Comparison of ENCODE assay signal across 26 cellular contexts in genomic region chr7:40544932-40545331, GRCh38.
A peak's percentile ranks its signal among the peaks of the same experiment; 100 is the strongest.
DNase-seq lines count a peak whose midpoint lies in the region; ATAC-seq, FAIRE-seq and TF ChIP-seq lines count a peak whose summit lies in the region.
"Had no signal": no experiment of that assay in that cellular context is flagged by ENCODE, and none has a peak within 500 bp of the region (broad histone marks: within the 10 kb centered on the region; RNA-seq: fewer than 3 reads in every experiment).

No MANE protein-coding gene starts in this region.

- no peaks in the 10 kb centered on the region for H3K36me3 ChIP-seq in heart right ventricle
- no peaks in the 10 kb centered on the region for H3K36me3 ChIP-seq in right atrium auricular region
- no peaks in the 10 kb centered on the region for H3K36me3 ChIP-seq in left lung
- no peaks in the 10 kb centered on the region for H3K36me3 ChIP-seq in sigmoid colon
- H3K36me3 ChIP-seq: BE2C, breast epithelium had no signal

- TF ChIP-seq POLR2A in sigmoid colon (IDR thresholded peaks at IDR 0.05), result no peak

- TF ChIP-seq EP300 in sigmoid colon (IDR thresholded peaks at IDR 0.05), result no peak

- H3K4me3 Mint-ChIP-seq in activated CD4-positive, alpha-beta T cell treated with anti-CD3 and anti-CD28 coated beads, Interleukin-2, amount 10 ng/mL, durations not matched to agents 7 days and 5 days, result no peak overlapping the region
- H3K4me3 Mint-ChIP-seq: activated CD8-positive, alpha-beta T cell treated with anti-CD3 and anti-CD28 coated beads, Interleukin-2, amount 10 ng/mL, durations not matched to agents 7 days and 5 days; neural crest cell; type B pancreatic cell had no signal

- no peaks in the 10 kb centered on the region for H3K9me3 Mint-ChIP-seq in activated CD4-positive, alpha-beta T cell treated with anti-CD3 and anti-CD28 coated beads, Interleukin-2, amount 10 ng/mL, durations not matched to agents 7 days and 5 days
- H3K9me3 Mint-ChIP-seq: neural crest cell, type B pancreatic cell had no signal

- peak overlapping the region in 6 of 10 donors; percentile 7 to 56 (median 46) for H3K27ac ChIP-seq in heart right ventricle
- H3K27ac ChIP-seq in right atrium auricular region, result no peak overlapping the region
- H3K27ac ChIP-seq in coronary artery, result peak overlapping the region; percentile 21 to 70
- peak overlapping the region in 1 of 2 donors; percentile 14 for H3K27ac ChIP-seq in left lung
- peak overlapping the region in 2 of 4 donors; percentile 47 to 63 for H3K27ac ChIP-seq in sigmoid colon
- H3K27ac ChIP-seq: breast epithelium, KMS-11, PC-9 had no signal

- H3K4me3 ChIP-seq in heart right ventricle (no peak overlapping the region), right atrium auricular region (no peak overlapping the region), coronary artery (no peak overlapping the region), left lung (no peak overlapping the region), sigmoid colon (no peak overlapping the region)
- H3K4me3 ChIP-seq: PC-9 had no signal

- POLR2A ChIA-PET in activated CD4-positive, alpha-beta T cell treated with anti-CD3 and anti-CD28 coated beads, Interleukin-2, amount 10 ng/mL, durations not matched to agents 7 days and 5 days (lab: Charles Lee), result no interaction called here

- H3K27me3 ChIP-seq in heart right ventricle, result no peaks in the 10 kb centered on the region
- no peaks in the 10 kb centered on the region for H3K27me3 ChIP-seq in right atrium auricular region
- H3K27me3 ChIP-seq in left lung, result no peaks in the 10 kb centered on the region
- H3K27me3 ChIP-seq in sigmoid colon, result no peaks in the 10 kb centered on the region
- H3K27me3 ChIP-seq: BE2C, breast epithelium had no signal

- H3K4me1 ChIP-seq in heart right ventricle, result peaks cover 0 to 9% (median 0%) of the 10 kb centered on the region in 9 donors
- no peaks in the 10 kb centered on the region for H3K4me1 ChIP-seq in right atrium auricular region
- peaks cover 0 to 4% of the 10 kb centered on the region in 2 donors for H3K4me1 ChIP-seq in left lung
- peaks cover 0 to 49% (median 31%) of the 10 kb centered on the region in 4 donors for H3K4me1 ChIP-seq in sigmoid colon
- H3K4me1 ChIP-seq: breast epithelium had no signal

- H3K27ac Mint-ChIP-seq in activated CD4-positive, alpha-beta T cell treated with anti-CD3 and anti-CD28 coated beads, Interleukin-2, amount 10 ng/mL, durations not matched to agents 7 days and 5 days, result no peak overlapping the region
- H3K27ac Mint-ChIP-seq: activated CD8-positive, alpha-beta T cell treated with anti-CD3 and anti-CD28 coated beads, Interleukin-2, amount 10 ng/mL, durations not matched to agents 7 days and 5 days; type B pancreatic cell had no signal

- CTCF ChIA-PET in activated CD4-positive, alpha-beta T cell treated with anti-CD3 and anti-CD28 coated beads, Interleukin-2, amount 10 ng/mL, durations not matched to agents 7 days and 5 days (lab: Charles Lee), result interaction anchor here (0.6 kb wide), 1 partner anchor 770 kb away, joined by 3 read pairs; no protein-coding TSS in a partner anchor

- WGBS in heart right ventricle, 2 donors, result 31 to 37% methylated on average over 1 of the region's 1 CpG
- 63 to 70% methylated on average over 1 of the region's 1 CpG for WGBS in sigmoid colon, 2 donors

- no peaks in the 10 kb centered on the region for H3K27me3 Mint-ChIP-seq in activated CD4-positive, alpha-beta T cell treated with anti-CD3 and anti-CD28 coated beads, Interleukin-2, amount 10 ng/mL, durations not matched to agents 7 days and 5 days
- H3K27me3 Mint-ChIP-seq: type B pancreatic cell had no signal

- H3K36me3 Mint-ChIP-seq in activated CD4-positive, alpha-beta T cell treated with anti-CD3 and anti-CD28 coated beads, Interleukin-2, amount 10 ng/mL, durations not matched to agents 7 days and 5 days (ENCODE audit: low read depth), result no peaks in the 10 kb centered on the region
- H3K36me3 Mint-ChIP-seq: type B pancreatic cell had no signal

- TF ChIP-seq CTCF in heart right ventricle (IDR thresholded peaks at IDR 0.05) (no peak), right atrium auricular region (IDR thresholded peaks at IDR 0.05) (no peak), coronary artery (IDR thresholded peaks at IDR 0.05) (no peak), left lung (IDR thresholded peaks at IDR 0.05) (no peak), sigmoid colon (IDR thresholded peaks at IDR 0.05) (no peak)

- FAIRE-seq in HTR-8/SVneo (lab: Jason Lieb, UNC), result no peak
- FAIRE-seq: A204.1, islet of Langerhans had no signal

- ATAC-seq in heart right ventricle (peak in 4 of 8 donors; percentile 27 to 69 (median 52)), left lung (peak; percentile 56)
- ATAC-seq: activated CD8-positive, alpha-beta T cell treated with anti-CD3 and anti-CD28 coated beads, Interleukin-2, amount 10 ng/mL, durations not matched to agents 7 days and 5 days had no signal

- H3K4me1 Mint-ChIP-seq in activated CD4-positive, alpha-beta T cell treated with anti-CD3 and anti-CD28 coated beads, Interleukin-2, amount 10 ng/mL, durations not matched to agents 7 days and 5 days, result no peaks in the 10 kb centered on the region
- H3K4me1 Mint-ChIP-seq: neural crest cell had no signal

- H3K9me3 ChIP-seq in heart right ventricle (no peaks in the 10 kb centered on the region), right atrium auricular region (no peaks in the 10 kb centered on the region), left lung (no peaks in the 10 kb centered on the region), sigmoid colon (no peaks in the 10 kb centered on the region)
- H3K9me3 ChIP-seq: BE2C, breast epithelium had no signal

- intact Hi-C loops in heart right ventricle (cut with DNase I), result no loop called here
- intact Hi-C loops in left lung (cut with DNase I), result no loop called here
- intact Hi-C loops in sigmoid colon (cut with DNase I), result no loop called here

- DNase-seq in heart right ventricle (no peak), right atrium auricular region (ENCODE audit: low spot score) (no peak), coronary artery (ENCODE audit: low spot score) (no peak), left lung (no peak), sigmoid colon (no peak), hepatic stellate cell (ENCODE audit: low spot score) (no peak), HTR-8/SVneo (ENCODE audit: insufficient read length, low spot score) (no peak)
- DNase-seq in activated CD4-positive, alpha-beta T cell treated with anti-CD3 and anti-CD28 coated beads, Interleukin-2, amount 10 ng/mL, durations not matched to agents 7 days and 5 days, result no peak
- DNase-seq: activated CD4-positive, alpha-beta T cell treated with anti-CD3 and anti-CD28 coated beads for 1 hour; activated CD8-positive, alpha-beta T cell treated with anti-CD3 and anti-CD28 coated beads, Interleukin-2, amount 10 ng/mL, durations not matched to agents 7 days and 5 days; activated gamma-delta T cell; activated T-cell treated with anti-CD3 and anti-CD28 coated beads for 4 hours; BE2C; DMS53; GF-D8; GOT3; head of caudate nucleus; NCI-H146; NCI-H510A treated with DMSO at 0.1 percent for 48 hours; PC-9 had no signal

Comparison
In these comparisons a context has a peak if more than half of its experiments do, and no peak if none do; other contexts are left out.
1. H3K27ac ChIP-seq: peak in heart right ventricle (6 of 10) and coronary artery (2 of 2); none in right atrium auricular region (0 of 2).